Comparison of ENCODE assay signal across 1 cellular context in genomic region chr19:12938054-12938535, GRCh38.
TF ChIP-seq lines count a peak whose summit lies in the region.

No MANE protein-coding gene starts in this region.

TF ChIP-seq in HEK293, 187 proteins besides CTCF, POLR2A, EP300 and RAD21 (continued from another document and continues in another):
- TF ChIP-seq ZNF692 (tag by site-specific recombination; IDR thresholded peaks at IDR 0.05): peak; percentile 71
- TF ChIP-seq, protein P1, sequence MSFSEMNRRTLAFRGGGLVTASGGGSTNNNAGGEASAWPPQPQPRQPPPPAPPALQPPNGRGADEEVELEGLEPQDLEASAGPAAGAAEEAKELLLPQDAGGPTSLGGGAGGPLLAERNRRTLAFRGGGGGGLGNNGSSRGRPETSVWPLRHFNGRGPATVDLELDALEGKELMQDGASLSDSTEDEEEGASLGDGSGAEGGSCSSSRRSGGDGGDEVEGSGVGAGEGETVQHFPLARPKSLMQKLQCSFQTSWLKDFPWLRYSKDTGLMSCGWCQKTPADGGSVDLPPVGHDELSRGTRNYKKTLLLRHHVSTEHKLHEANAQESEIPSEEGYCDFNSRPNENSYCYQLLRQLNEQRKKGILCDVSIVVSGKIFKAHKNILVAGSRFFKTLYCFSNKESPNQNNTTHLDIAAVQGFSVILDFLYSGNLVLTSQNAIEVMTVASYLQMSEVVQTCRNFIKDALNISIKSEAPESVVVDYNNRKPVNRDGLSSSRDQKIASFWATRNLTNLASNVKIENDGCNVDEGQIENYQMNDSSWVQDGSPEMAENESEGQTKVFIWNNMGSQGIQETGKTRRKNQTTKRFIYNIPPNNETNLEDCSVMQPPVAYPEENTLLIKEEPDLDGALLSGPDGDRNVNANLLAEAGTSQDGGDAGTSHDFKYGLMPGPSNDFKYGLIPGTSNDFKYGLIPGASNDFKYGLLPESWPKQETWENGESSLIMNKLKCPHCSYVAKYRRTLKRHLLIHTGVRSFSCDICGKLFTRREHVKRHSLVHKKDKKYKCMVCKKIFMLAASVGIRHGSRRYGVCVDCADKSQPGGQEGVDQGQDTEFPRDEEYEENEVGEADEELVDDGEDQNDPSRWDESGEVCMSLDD (tag by site-specific recombination; IDR thresholded peaks at IDR 0.05): peak; percentile 94
- peak; percentile 88 for TF ChIP-seq ZEB2 (tag by site-specific recombination; IDR thresholded peaks at IDR 0.05)
- TF ChIP-seq ZNF248 (tag by site-specific recombination; IDR thresholded peaks at IDR 0.05): no peak
- TF ChIP-seq, protein P2, sequence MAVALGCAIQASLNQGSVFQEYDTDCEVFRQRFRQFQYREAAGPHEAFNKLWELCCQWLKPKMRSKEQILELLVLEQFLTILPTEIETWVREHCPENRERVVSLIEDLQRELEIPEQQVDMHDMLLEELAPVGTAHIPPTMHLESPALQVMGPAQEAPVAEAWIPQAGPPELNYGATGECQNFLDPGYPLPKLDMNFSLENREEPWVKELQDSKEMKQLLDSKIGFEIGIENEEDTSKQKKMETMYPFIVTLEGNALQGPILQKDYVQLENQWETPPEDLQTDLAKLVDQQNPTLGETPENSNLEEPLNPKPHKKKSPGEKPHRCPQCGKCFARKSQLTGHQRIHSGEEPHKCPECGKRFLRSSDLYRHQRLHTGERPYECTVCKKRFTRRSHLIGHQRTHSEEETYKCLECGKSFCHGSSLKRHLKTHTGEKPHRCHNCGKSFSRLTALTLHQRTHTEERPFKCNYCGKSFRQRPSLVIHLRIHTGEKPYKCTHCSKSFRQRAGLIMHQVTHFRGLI (tag by site-specific recombination; IDR thresholded peaks at IDR 0.05): peak; percentile 20; the same call in 1 of the 2 replicates
- TF ChIP-seq ZXDB (tag by site-specific recombination; IDR thresholded peaks at IDR 0.05): peak; percentile 35; the same call in 1 of the 2 replicates
- peak; percentile 76; the same call in 1 of the 2 replicates for TF ChIP-seq ZSCAN23 (tag by site-specific recombination; IDR thresholded peaks at IDR 0.05)
- peak; percentile 65; the same call in 1 of the 2 replicates for TF ChIP-seq ZIC2 (tag by site-specific recombination; IDR thresholded peaks at IDR 0.05)
- TF ChIP-seq KLF16 (tag by site-specific recombination; IDR thresholded peaks at IDR 0.05): peak; percentile 18; the same call in 1 of the 2 replicates
- TF ChIP-seq ZSCAN5A (tag by site-specific recombination; IDR thresholded peaks at IDR 0.05): peak; percentile 22; the same call in 1 of the 2 replicates
- peak; percentile 69 for TF ChIP-seq ZNF394 (tag by site-specific recombination; IDR thresholded peaks at IDR 0.05; ENCODE audit: borderline replicate concordance)
- TF ChIP-seq ZBTB7A (tag by site-specific recombination; IDR thresholded peaks at IDR 0.05; ENCODE audit: low read depth): peak; percentile 61; the same call in 1 of the 2 replicates
- peak; percentile 66; the same call in 1 of the 2 replicates for TF ChIP-seq ZBTB21 (tag by site-specific recombination; IDR thresholded peaks at IDR 0.05)
- TF ChIP-seq SALL2 (tag by site-specific recombination; IDR thresholded peaks at IDR 0.05; ENCODE audit: borderline replicate concordance): no peak
- peak; percentile 37; the same call in 1 of the 2 replicates for TF ChIP-seq ZNF843 (tag by site-specific recombination; IDR thresholded peaks at IDR 0.05)
- TF ChIP-seq, protein P3, sequence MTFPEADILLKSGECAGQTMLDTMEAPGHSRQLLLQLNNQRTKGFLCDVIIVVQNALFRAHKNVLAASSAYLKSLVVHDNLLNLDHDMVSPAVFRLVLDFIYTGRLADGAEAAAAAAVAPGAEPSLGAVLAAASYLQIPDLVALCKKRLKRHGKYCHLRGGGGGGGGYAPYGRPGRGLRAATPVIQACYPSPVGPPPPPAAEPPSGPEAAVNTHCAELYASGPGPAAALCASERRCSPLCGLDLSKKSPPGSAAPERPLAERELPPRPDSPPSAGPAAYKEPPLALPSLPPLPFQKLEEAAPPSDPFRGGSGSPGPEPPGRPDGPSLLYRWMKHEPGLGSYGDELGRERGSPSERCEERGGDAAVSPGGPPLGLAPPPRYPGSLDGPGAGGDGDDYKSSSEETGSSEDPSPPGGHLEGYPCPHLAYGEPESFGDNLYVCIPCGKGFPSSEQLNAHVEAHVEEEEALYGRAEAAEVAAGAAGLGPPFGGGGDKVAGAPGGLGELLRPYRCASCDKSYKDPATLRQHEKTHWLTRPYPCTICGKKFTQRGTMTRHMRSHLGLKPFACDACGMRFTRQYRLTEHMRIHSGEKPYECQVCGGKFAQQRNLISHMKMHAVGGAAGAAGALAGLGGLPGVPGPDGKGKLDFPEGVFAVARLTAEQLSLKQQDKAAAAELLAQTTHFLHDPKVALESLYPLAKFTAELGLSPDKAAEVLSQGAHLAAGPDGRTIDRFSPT (tag by site-specific recombination; IDR thresholded peaks at IDR 0.05): peak; percentile 78
- no peak for TF ChIP-seq ZNF426 (tag by site-specific recombination; IDR thresholded peaks at IDR 0.05)
- no peak for TF ChIP-seq ZNF23 (tag by site-specific recombination; IDR thresholded peaks at IDR 0.05; ENCODE audit: borderline replicate concordance)
- peak; percentile 99 for TF ChIP-seq PATZ1 (tag by site-specific recombination; IDR thresholded peaks at IDR 0.05)
- peak; percentile 83; the same call in 1 of the 2 replicates for TF ChIP-seq YY2 (tag by site-specific recombination; IDR thresholded peaks at IDR 0.05)
- TF ChIP-seq, protein P4, sequence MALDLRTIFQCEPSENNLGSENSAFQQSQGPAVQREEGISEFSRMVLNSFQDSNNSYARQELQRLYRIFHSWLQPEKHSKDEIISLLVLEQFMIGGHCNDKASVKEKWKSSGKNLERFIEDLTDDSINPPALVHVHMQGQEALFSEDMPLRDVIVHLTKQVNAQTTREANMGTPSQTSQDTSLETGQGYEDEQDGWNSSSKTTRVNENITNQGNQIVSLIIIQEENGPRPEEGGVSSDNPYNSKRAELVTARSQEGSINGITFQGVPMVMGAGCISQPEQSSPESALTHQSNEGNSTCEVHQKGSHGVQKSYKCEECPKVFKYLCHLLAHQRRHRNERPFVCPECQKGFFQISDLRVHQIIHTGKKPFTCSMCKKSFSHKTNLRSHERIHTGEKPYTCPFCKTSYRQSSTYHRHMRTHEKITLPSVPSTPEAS (tag by site-specific recombination; IDR thresholded peaks at IDR 0.05): no peak
- TF ChIP-seq ZNF571 (tag by site-specific recombination; IDR thresholded peaks at IDR 0.05): no peak
- TF ChIP-seq ZNF335 (tag by site-specific recombination; conservative IDR thresholded peaks at IDR 0.05): peak; percentile 87
- peak; percentile 89 for TF ChIP-seq SP3 (tag by site-specific recombination; IDR thresholded peaks at IDR 0.05)
- TF ChIP-seq ZNF610 (tag by site-specific recombination; IDR thresholded peaks at IDR 0.05; ENCODE audit: borderline replicate concordance): peak; percentile 41; the same call in 1 of the 2 replicates
- peak; percentile 72 for TF ChIP-seq KLF10 (tag by site-specific recombination; IDR thresholded peaks at IDR 0.05)
- TF ChIP-seq, protein P5, sequence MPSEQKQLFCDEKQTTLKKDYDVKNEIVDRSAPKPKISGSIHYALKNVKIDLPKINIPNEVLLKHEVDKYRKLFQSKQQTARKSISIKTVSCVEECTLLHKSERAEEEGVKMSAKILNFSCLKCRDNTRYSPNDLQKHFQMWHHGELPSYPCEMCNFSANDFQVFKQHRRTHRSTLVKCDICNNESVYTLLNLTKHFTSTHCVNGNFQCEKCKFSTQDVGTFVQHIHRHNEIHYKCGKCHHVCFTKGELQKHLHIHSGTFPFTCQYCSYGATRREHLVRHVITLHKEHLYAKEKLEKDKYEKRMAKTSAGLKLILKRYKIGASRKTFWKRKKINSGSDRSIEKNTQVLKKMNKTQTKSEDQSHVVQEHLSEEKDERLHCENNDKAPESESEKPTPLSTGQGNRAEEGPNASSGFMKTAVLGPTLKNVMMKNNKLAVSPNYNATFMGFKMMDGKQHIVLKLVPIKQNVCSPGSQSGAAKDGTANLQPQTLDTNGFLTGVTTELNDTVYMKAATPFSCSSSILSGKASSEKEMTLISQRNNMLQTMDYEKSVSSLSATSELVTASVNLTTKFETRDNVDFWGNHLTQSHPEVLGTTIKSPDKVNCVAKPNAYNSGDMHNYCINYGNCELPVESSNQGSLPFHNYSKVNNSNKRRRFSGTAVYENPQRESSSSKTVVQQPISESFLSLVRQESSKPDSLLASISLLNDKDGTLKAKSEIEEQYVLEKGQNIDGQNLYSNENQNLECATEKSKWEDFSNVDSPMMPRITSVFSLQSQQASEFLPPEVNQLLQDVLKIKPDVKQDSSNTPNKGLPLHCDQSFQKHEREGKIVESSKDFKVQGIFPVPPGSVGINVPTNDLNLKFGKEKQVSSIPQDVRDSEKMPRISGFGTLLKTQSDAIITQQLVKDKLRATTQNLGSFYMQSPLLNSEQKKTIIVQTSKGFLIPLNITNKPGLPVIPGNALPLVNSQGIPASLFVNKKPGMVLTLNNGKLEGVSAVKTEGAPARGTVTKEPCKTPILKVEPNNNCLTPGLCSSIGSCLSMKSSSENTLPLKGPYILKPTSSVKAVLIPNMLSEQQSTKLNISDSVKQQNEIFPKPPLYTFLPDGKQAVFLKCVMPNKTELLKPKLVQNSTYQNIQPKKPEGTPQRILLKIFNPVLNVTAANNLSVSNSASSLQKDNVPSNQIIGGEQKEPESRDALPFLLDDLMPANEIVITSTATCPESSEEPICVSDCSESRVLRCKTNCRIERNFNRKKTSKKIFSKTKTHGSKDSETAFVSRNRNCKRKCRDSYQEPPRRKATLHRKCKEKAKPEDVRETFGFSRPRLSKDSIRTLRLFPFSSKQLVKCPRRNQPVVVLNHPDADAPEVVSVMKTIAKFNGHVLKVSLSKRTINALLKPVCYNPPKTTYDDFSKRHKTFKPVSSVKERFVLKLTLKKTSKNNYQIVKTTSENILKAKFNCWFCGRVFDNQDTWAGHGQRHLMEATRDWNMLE (tag by site-specific recombination; conservative IDR thresholded peaks at IDR 0.05; ENCODE audit: low read depth): no peak
- TF ChIP-seq EGR2 (tag by site-specific recombination; IDR thresholded peaks at IDR 0.05; ENCODE audit: low read depth): peak; percentile 92
- TF ChIP-seq KLF1 (tag by site-specific recombination; IDR thresholded peaks at IDR 0.05): peak; percentile 70
- peak; percentile 48; the same call in 1 of the 2 replicates for TF ChIP-seq KLF9 (tag by site-specific recombination; IDR thresholded peaks at IDR 0.05; ENCODE audit: low read depth)
- peak; percentile 78 for TF ChIP-seq KLF8 (tag by site-specific recombination; IDR thresholded peaks at IDR 0.05)
- TF ChIP-seq AEBP2 (tag by site-specific recombination; IDR thresholded peaks at IDR 0.05; ENCODE audit: borderline replicate concordance): no peak
- TF ChIP-seq KLF7 (tag by site-specific recombination; IDR thresholded peaks at IDR 0.05; ENCODE audit: borderline replicate concordance): peak; percentile 55; the same call in 1 of the 2 replicates
- peak; percentile 28; the same call in 1 of the 2 replicates for TF ChIP-seq ZNF324 (tag by site-specific recombination; IDR thresholded peaks at IDR 0.05)
- peak; percentile 74; the same call in 1 of the 2 replicates for TF ChIP-seq ZFP69B (tag by site-specific recombination; IDR thresholded peaks at IDR 0.05)
- TF ChIP-seq GLIS2 (tag by site-specific recombination; IDR thresholded peaks at IDR 0.05): peak; percentile 85
- TF ChIP-seq ZNF416 (tag by site-specific recombination; IDR thresholded peaks at IDR 0.05): no peak
